23 cellular contexts compared by ENCODE assay signal in the genomic region with DNA sequence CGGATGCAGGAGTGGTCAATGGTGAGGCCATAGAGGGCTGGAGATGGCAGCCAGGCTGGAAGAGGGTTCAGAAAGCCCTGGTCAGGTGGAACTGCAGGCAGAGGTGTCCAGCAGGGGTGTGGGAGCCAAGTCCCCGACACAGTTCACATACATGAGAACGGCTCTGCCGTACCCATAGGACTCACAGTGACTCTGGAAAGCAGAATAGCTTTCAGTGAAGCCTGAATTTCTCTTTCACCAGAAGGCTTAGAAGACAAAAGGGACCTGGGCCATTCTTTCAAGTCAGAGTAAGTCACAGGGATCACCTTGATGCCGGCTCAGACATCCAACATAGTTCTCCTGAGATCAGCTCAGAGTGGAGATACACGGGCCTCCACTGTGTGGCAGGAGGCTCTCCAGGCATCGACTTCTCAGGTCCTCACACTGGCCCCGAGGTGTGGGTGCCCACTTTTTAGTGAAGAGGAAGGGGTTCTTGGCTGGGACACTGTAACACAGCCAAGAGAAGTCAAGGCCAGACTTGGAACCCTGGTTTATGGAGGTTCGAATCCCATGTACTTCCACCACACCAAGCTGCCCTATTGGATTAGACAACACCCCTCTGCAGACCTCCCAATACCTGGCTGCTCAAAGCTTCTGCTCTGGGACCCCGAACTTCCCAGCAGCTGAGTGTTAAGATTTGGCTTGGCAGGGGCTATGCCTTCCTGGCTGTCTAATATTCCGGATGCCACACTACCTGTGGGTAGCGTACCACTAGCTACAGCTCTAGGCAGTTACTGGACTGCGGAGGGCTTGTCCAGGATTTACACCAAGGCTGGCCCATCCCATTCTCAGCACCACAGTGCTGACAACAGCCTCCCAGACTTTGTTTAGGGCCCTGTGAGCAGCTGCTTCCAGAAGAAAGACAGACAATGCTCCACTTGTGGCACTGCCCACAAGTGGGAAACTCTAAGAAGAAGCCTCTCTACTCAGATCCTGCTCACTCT. TPM values are rescaled to one million over a fixed set of nuclear protein-coding genes. Genes with fewer than 3 reads are reported as not detected.
DNase-seq lines count a peak whose midpoint lies in the region; ATAC-seq and TF ChIP-seq lines count a peak whose summit lies in the region.
"Had no signal": no experiment of that assay in that cellular context is flagged by ENCODE, and none has a peak within 500 bp of the region (broad histone marks: within the 10 kb centered on the region; RNA-seq: fewer than 3 reads in every experiment).

No MANE protein-coding gene starts in this region.

- no peaks in the 10 kb centered on the region for H3K27me3 Mint-ChIP-seq in osteocyte (ENCODE audit: unreplicated experiment)

- H3K36me3 ChIP-seq in vagina: no peaks in the 10 kb centered on the region
- H3K36me3 ChIP-seq: BLaER1 treated with 17β-estradiol and CSF1 and Interleukin-3, amounts not matched to agents 10 nM and 100 nM; SJCRH30 had no signal

- no peak overlapping the region for H3K4me3 Mint-ChIP-seq in osteocyte (ENCODE audit: unreplicated experiment)
- H3K4me3 Mint-ChIP-seq: CD8-positive, alpha-beta memory T cell; GM23338 had no signal

- no peak overlapping the region for H3K27ac Mint-ChIP-seq in osteocyte (ENCODE audit: unreplicated experiment)
- H3K27ac Mint-ChIP-seq: CD8-positive, alpha-beta memory T cell; GM23338 had no signal

- DNase-seq in activated CD8-positive, alpha-beta memory T cell treated with anti-CD3 and anti-CD28 coated beads for 24 hours: peak; percentile 43
- no peak for DNase-seq in activated CD8-positive, alpha-beta memory T cell treated with anti-CD3 and anti-CD28 coated beads, Interleukin-2, amount 50 U/mL, for 4 hours
- peak; percentile 47 for DNase-seq in coronary artery (ENCODE audit: low spot score)
- peak; percentile 51 for DNase-seq in osteocyte (ENCODE audit: extremely low spot score, unreplicated experiment)
- DNase-seq in vagina (ENCODE audit: extremely low spot score in 2 of 2): peak; percentile 40 to 79
- DNase-seq in stimulated activated naive CD4-positive, alpha-beta T cell (lab: John Stamatoyannopoulos, UW): no peak
- DNase-seq: 8988T; CD8-positive, alpha-beta memory T cell; DMS 273 treated with DMSO at 0.1 percent for 48 hours; GF-D8; NCI-H1048; NCI-H1436 treated with DMSO at 0.1 percent for 48 hours; NCI-H2029 treated with DMSO at 0.1 percent for 48 hours; NCI-H2171 treated with DMSO at 0.1 percent for 48 hours; NCI-H446 treated with DMSO at 0.1 percent for 48 hours had no signal

- no peaks in the 10 kb centered on the region for H3K9me3 ChIP-seq in vagina
- H3K9me3 ChIP-seq: BLaER1 treated with 17β-estradiol and CSF1 and Interleukin-3, amounts not matched to agents 10 nM and 100 nM; SJCRH30 had no signal

- H3K36me3 Mint-ChIP-seq in osteocyte (ENCODE audit: unreplicated experiment): no peaks in the 10 kb centered on the region
- H3K36me3 Mint-ChIP-seq: CD8-positive, alpha-beta memory T cell had no signal

- intact Hi-C loops in vagina (cut with DNase I): no loop called here

- peaks cover 22% of the 10 kb centered on the region for H3K4me1 Mint-ChIP-seq in osteocyte (ENCODE audit: unreplicated experiment)
- H3K4me1 Mint-ChIP-seq: CD8-positive, alpha-beta memory T cell had no signal

- no peaks in the 10 kb centered on the region for H3K9me3 Mint-ChIP-seq in osteocyte (ENCODE audit: unreplicated experiment)
- H3K9me3 Mint-ChIP-seq: CD8-positive, alpha-beta memory T cell; GM23338 had no signal

- H3K4me1 ChIP-seq in vagina: no peaks in the 10 kb centered on the region

- H3K27ac ChIP-seq in coronary artery (no peak overlapping the region), vagina (no peak overlapping the region)
- H3K27ac ChIP-seq: BLaER1 treated with 17β-estradiol and CSF1 and Interleukin-3, amounts not matched to agents 10 nM and 100 nM; KMS-11; RWPE1; SJCRH30 had no signal

- no peak for TF ChIP-seq POLR2A in vagina (IDR thresholded peaks at IDR 0.05)

- no peak for TF ChIP-seq CTCF in coronary artery (IDR thresholded peaks at IDR 0.05)
- no peak for TF ChIP-seq CTCF in osteocyte (IDR thresholded peaks at IDR 0.05)
- TF ChIP-seq CTCF in vagina (IDR thresholded peaks at IDR 0.05): no peak

- ATAC-seq in activated CD4-positive, CD25-positive, alpha-beta regulatory T cell treated with anti-CD3 and anti-CD28 coated beads, Interleukin-2, amount 50 U/mL, for 24 hours: no peak
- no peak for ATAC-seq in HG03108 (IDR thresholded peaks at IDR 0.05; ENCODE audit: unreplicated experiment)
- ATAC-seq: GM23338, HepG2 had no signal

- no peaks in the 10 kb centered on the region for H3K27me3 ChIP-seq in vagina
- H3K27me3 ChIP-seq: SJCRH30 had no signal

- H3K4me3 ChIP-seq in coronary artery (no peak overlapping the region), vagina (no peak overlapping the region)
- H3K4me3 ChIP-seq: BLaER1 treated with 17β-estradiol and CSF1 and Interleukin-3, amounts not matched to agents 10 nM and 100 nM; GM23338; SJCRH30 had no signal

RNA-seq across cellular contexts. Expression of gene RAB6B, which starts 40.5 kb away (rescaled TPM):
- total RNA-seq in osteocyte: 7.8 and 11.3 TPM in 2 replicates
- total RNA-seq in vagina: 3.7 TPM
- total RNA-seq: HepG2 had no signal

Comparison
In these comparisons a context has a peak if more than half of its experiments do, and no peak if none do; other contexts are left out.
1. DNase-seq: peak in activated CD8-positive, alpha-beta memory T cell treated with anti-CD3 and anti-CD28 coated beads for 24 hours (single experiment), coronary artery (single experiment), osteocyte (single experiment) and vagina (2 of 2); none in activated CD8-positive, alpha-beta memory T cell treated with anti-CD3 and anti-CD28 coated beads, Interleukin-2, amount 50 U/mL, for 4 hours (single experiment) and stimulated activated naive CD4-positive, alpha-beta T cell (0 of 6).